In genomic region chr2:10448208-10448645, GRCh38 we compare ENCODE assay signal across 8 cellular contexts. TPM values are rescaled to one million over a fixed set of nuclear protein-coding genes. Genes with fewer than 3 reads are reported as not detected.
DNase-seq lines count a peak whose midpoint lies in the region; ATAC-seq and TF ChIP-seq lines count a peak whose summit lies in the region.

TSS of gene ODC1 (minus strand) at chr2:10448327. CDS start at chr2:10445032, 3,295 bp downstream.

- TF ChIP-seq CTCF in GM06990 (IDR thresholded peaks at IDR 0.05; ENCODE audit: insufficient read depth, low read length, poor library complexity, severe bottlenecking) (no peak), ovary (IDR thresholded peaks at IDR 0.05) (no peak)

- peak within 1 kb of the TSS; percentile 87 for H3K4me3 Mint-ChIP-seq in activated naive CD4-positive, alpha-beta T cell treated with anti-CD3 and anti-CD28 coated beads, Interleukin-2, amount 10 ng/mL, durations not matched to agents 7 days and 5 days

- peaks cover 19% of the 10 kb centered on the region for H3K36me3 Mint-ChIP-seq in activated naive CD4-positive, alpha-beta T cell treated with anti-CD3 and anti-CD28 coated beads, Interleukin-2, amount 10 ng/mL, durations not matched to agents 7 days and 5 days

- peak within 1 kb of the TSS; percentile 86 for H3K4me3 ChIP-seq in GM06990 (replicated peaks; ENCODE audit: low read depth, low read length)
- H3K4me3 ChIP-seq in SK-N-MC = peak within 1 kb of the TSS; percentile 96
- H3K4me3 ChIP-seq in ovary = peak within 1 kb of the TSS; percentile 62
- H3K4me3 ChIP-seq in thymus (ENCODE audit: low read length) = peak within 1 kb of the TSS; percentile 80

- H3K27me3 ChIP-seq in GM06990 (replicated peaks; ENCODE audit: control insufficient read depth, insufficient read depth, low read length) = no peaks in the 10 kb centered on the region
- no peaks in the 10 kb centered on the region for H3K27me3 ChIP-seq in ovary
- no peaks in the 10 kb centered on the region for H3K27me3 ChIP-seq in thymus (ENCODE audit: control insufficient read depth, insufficient read depth)

- H3K27me3 Mint-ChIP-seq in activated naive CD4-positive, alpha-beta T cell treated with anti-CD3 and anti-CD28 coated beads, Interleukin-2, amount 10 ng/mL, durations not matched to agents 7 days and 5 days = no peaks in the 10 kb centered on the region

- peak; percentile 98 for DNase-seq in GM06990 (ENCODE audit: extremely low read depth, insufficient read length)
- DNase-seq in NCI-H1048 (lab: John Stamatoyannopoulos, UW) = peak; percentile 87
- peak; percentile 35 for DNase-seq in SK-N-MC (ENCODE audit: low read depth, low spot score)
- DNase-seq in activated naive CD4-positive, alpha-beta T cell treated with anti-CD3 and anti-CD28 coated beads, Interleukin-2, amount 10 ng/mL, durations not matched to agents 7 days and 5 days = peak; percentile 97
- DNase-seq in globus pallidus (ENCODE audit: low spot score) = peak; percentile 88
- peak; percentile 95 to 98 (median 96) for DNase-seq in ovary

- TF ChIP-seq EP300 in ovary (IDR thresholded peaks at IDR 0.05) = no peak

- peak; percentile 72 for ATAC-seq in HG02588 (IDR thresholded peaks at IDR 0.05; ENCODE audit: unreplicated experiment)

- CTCF ChIA-PET in activated naive CD4-positive, alpha-beta T cell treated with anti-CD3 and anti-CD28 coated beads, Interleukin-2, amount 10 ng/mL, durations not matched to agents 7 days and 5 days (lab: Charles Lee) = interaction anchor here (2.1 to 2.8 kb wide), 3 partner anchors 39 to 219 kb away, joined by 7 to 16 read pairs (median 8); no protein-coding TSS in a partner anchor

- H3K27ac Mint-ChIP-seq in activated naive CD4-positive, alpha-beta T cell treated with anti-CD3 and anti-CD28 coated beads, Interleukin-2, amount 10 ng/mL, durations not matched to agents 7 days and 5 days = peak within 1 kb of the TSS; percentile 94

- peaks cover 5% of the 10 kb centered on the region for H3K36me3 ChIP-seq in GM06990 (ENCODE audit: control insufficient read depth, insufficient read depth, low read length)
- peaks cover 21% of the 10 kb centered on the region for H3K36me3 ChIP-seq in SK-N-MC (ENCODE audit: insufficient read depth, low read length)
- H3K36me3 ChIP-seq in ovary = no peaks in the 10 kb centered on the region
- peaks cover 14% of the 10 kb centered on the region for H3K36me3 ChIP-seq in thymus (ENCODE audit: control insufficient read depth, insufficient read depth)

- H3K9me3 Mint-ChIP-seq in activated naive CD4-positive, alpha-beta T cell treated with anti-CD3 and anti-CD28 coated beads, Interleukin-2, amount 10 ng/mL, durations not matched to agents 7 days and 5 days = no peaks in the 10 kb centered on the region

- H3K9me3 ChIP-seq in SK-N-MC (ENCODE audit: low read depth, low read length) (no peaks in the 10 kb centered on the region), ovary (no peaks in the 10 kb centered on the region), thymus (ENCODE audit: control insufficient read depth) (no peaks in the 10 kb centered on the region)

- TF ChIP-seq POLR2A in ovary (IDR thresholded peaks at IDR 0.05) = peak; percentile 68

- H3K4me1 ChIP-seq in ovary (ENCODE audit: insufficient read depth) (no peaks in the 10 kb centered on the region), thymus (ENCODE audit: control insufficient read depth, insufficient read depth, low read length) (peaks cover 10% of the 10 kb centered on the region)

- peaks cover 44% of the 10 kb centered on the region for H3K4me1 Mint-ChIP-seq in activated naive CD4-positive, alpha-beta T cell treated with anti-CD3 and anti-CD28 coated beads, Interleukin-2, amount 10 ng/mL, durations not matched to agents 7 days and 5 days

- intact Hi-C loops in ovary (cut with DNase I) = no loop called here

- 1% methylated on average over 55 to 68 of the region's 68 CpGs for WGBS in ovary, 3 donors
- WGBS in thymus = under 1% methylated on average over 68 of the region's 68 CpGs

- peak within 1 kb of the TSS; percentile 79 for H3K27ac ChIP-seq in SK-N-MC
- H3K27ac ChIP-seq in ovary = peak within 1 kb of the TSS; percentile 97 to 99
- peak within 1 kb of the TSS; percentile 99 for H3K27ac ChIP-seq in thymus (ENCODE audit: low read depth)

- H3K9ac ChIP-seq in SK-N-MC (ENCODE audit: insufficient read length) = peak within 1 kb of the TSS; percentile 96

RNA-seq across cellular contexts. Expression of gene ODC1, which starts in this region (rescaled TPM):
- 100 to 1,000 TPM in 1 of 7 donors, 10 to 100 TPM in 6; 43.2 to 160 (median 55.7) TPM for total RNA-seq in ovary
- 100 to 1,000 TPM in 1 of 2 donors, 10 to 100 TPM in 1; 29.1 to 101 TPM for polyA plus RNA-seq in ovary
- polyA plus RNA-seq in thymus = 49.6 TPM

Comparison
In these comparisons a context has a peak if more than half of its experiments do, and no peak if none do; other contexts are left out.
1. Peak in every context shown above with its lines: DNase-seq, ATAC-seq, H3K4me3 ChIP-seq and H3K27ac ChIP-seq.
2. DNase-seq: peak in every context shown above with its lines; median percentile 98 in GM06990; 97 in activated naive CD4-positive, alpha-beta T cell treated with anti-CD3 and anti-CD28 coated beads, Interleukin-2, amount 10 ng/mL, durations not matched to agents 7 days and 5 days; 96 in ovary; 88 in globus pallidus; 87 in NCI-H1048; 35 in SK-N-MC.